ENCODE assay signal across 2 cellular contexts in the genomic region with DNA sequence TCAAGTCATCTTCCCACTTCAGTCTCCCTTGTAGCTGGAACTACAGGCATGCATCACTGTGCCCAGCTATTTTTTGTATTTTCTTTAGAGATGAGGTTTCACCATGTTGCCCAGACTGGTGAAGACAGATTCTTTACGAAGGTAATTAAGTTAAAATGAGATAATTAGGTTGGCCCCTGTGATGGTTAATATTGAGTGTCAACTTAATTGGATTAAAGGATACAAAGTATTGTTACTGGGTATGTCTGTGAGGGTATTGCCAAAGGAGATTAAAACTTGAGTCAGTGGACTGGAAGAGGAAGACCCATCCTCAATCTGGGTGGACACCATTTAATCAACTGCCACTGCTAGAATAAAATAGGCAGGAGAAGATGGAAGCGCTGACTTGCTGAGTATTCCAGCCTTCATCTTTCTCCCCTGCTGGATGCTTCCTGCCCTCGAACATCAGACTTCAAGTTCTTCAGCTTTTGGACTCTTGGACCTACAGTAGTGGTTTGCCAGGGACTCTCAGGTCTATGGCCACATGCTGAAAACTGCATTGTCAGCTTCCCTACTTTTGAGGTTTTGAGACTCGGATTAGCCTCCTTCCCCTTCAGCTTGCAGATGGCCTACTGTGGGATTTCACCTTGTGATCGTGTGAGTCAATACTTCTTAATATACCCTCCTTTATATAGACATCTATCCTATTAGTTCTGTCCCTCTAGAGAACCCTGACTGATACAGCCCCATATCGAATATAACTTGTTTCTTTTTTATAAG.
TF ChIP-seq lines count a peak whose summit lies in the region.

No MANE protein-coding gene starts in this region.

TF ChIP-seq in SK-N-SH treated with all-trans-retinoic acid at 6 μM for 48 hours, 23 proteins besides CTCF, POLR2A, EP300 and RAD21 (continued from another document):
- TF ChIP-seq, protein P1, sequence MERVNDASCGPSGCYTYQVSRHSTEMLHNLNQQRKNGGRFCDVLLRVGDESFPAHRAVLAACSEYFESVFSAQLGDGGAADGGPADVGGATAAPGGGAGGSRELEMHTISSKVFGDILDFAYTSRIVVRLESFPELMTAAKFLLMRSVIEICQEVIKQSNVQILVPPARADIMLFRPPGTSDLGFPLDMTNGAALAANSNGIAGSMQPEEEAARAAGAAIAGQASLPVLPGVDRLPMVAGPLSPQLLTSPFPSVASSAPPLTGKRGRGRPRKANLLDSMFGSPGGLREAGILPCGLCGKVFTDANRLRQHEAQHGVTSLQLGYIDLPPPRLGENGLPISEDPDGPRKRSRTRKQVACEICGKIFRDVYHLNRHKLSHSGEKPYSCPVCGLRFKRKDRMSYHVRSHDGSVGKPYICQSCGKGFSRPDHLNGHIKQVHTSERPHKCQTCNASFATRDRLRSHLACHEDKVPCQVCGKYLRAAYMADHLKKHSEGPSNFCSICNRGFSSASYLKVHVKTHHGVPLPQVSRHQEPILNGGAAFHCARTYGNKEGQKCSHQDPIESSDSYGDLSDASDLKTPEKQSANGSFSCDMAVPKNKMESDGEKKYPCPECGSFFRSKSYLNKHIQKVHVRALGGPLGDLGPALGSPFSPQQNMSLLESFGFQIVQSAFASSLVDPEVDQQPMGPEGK (CRISPR knock-in tag; IDR thresholded peaks at IDR 0.05; ENCODE audit: borderline replicate concordance) = no peak
- TF ChIP-seq TOX (CRISPR knock-in tag; IDR thresholded peaks at IDR 0.05; ENCODE audit: borderline replicate concordance) (no peak), ZC3H10 (CRISPR knock-in tag; IDR thresholded peaks at IDR 0.05) (no peak), ZNF8 (CRISPR knock-in tag; IDR thresholded peaks at IDR 0.05) (no peak), ZNF70 (CRISPR knock-in tag; IDR thresholded peaks at IDR 0.05) (peak; percentile 79), TCF4 (CRISPR knock-in tag; IDR thresholded peaks at IDR 0.05; ENCODE audit: borderline replicate concordance) (peak; percentile 20; the same call in 1 of the 2 replicates), ISL1 (CRISPR knock-in tag; IDR thresholded peaks at IDR 0.05) (peak; percentile 65), ZNF565 (CRISPR knock-in tag; conservative IDR thresholded peaks at IDR 0.05; ENCODE audit: low read depth) (no peak), ARNTL (CRISPR knock-in tag; IDR thresholded peaks at IDR 0.05; ENCODE audit: borderline replicate concordance, low read depth) (no peak), SNAI2 (CRISPR knock-in tag; IDR thresholded peaks at IDR 0.05) (no peak), ZFP30 (CRISPR knock-in tag; IDR thresholded peaks at IDR 0.05) (no peak), ZFP3 (CRISPR knock-in tag; IDR thresholded peaks at IDR 0.05) (no peak)
- TF ChIP-seq, protein P2, sequence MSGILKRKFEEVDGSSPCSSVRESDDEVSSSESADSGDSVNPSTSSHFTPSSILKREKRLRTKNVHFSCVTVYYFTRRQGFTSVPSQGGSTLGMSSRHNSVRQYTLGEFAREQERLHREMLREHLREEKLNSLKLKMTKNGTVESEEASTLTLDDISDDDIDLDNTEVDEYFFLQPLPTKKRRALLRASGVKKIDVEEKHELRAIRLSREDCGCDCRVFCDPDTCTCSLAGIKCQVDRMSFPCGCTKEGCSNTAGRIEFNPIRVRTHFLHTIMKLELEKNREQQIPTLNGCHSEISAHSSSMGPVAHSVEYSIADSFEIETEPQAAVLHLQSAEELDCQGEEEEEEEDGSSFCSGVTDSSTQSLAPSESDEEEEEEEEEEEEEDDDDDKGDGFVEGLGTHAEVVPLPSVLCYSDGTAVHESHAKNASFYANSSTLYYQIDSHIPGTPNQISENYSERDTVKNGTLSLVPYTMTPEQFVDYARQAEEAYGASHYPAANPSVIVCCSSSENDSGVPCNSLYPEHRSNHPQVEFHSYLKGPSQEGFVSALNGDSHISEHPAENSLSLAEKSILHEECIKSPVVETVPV (CRISPR knock-in tag; IDR thresholded peaks at IDR 0.05) = no peak
- TF ChIP-seq, protein P3, sequence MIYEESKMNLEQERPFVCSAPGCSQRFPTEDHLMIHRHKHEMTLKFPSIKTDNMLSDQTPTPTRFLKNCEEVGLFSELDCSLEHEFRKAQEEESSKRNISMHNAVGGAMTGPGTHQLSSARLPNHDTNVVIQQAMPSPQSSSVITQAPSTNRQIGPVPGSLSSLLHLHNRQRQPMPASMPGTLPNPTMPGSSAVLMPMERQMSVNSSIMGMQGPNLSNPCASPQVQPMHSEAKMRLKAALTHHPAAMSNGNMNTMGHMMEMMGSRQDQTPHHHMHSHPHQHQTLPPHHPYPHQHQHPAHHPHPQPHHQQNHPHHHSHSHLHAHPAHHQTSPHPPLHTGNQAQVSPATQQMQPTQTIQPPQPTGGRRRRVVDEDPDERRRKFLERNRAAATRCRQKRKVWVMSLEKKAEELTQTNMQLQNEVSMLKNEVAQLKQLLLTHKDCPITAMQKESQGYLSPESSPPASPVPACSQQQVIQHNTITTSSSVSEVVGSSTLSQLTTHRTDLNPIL (CRISPR knock-in tag; IDR thresholded peaks at IDR 0.05; ENCODE audit: low read depth) = 0 out of 2 replicates have a peak, but pooled peaks have one; percentile 31

TF ChIP-seq in SK-N-SH, 30 proteins besides CTCF, POLR2A, EP300 and RAD21 (continued from another document):
- TF ChIP-seq, protein P4, sequence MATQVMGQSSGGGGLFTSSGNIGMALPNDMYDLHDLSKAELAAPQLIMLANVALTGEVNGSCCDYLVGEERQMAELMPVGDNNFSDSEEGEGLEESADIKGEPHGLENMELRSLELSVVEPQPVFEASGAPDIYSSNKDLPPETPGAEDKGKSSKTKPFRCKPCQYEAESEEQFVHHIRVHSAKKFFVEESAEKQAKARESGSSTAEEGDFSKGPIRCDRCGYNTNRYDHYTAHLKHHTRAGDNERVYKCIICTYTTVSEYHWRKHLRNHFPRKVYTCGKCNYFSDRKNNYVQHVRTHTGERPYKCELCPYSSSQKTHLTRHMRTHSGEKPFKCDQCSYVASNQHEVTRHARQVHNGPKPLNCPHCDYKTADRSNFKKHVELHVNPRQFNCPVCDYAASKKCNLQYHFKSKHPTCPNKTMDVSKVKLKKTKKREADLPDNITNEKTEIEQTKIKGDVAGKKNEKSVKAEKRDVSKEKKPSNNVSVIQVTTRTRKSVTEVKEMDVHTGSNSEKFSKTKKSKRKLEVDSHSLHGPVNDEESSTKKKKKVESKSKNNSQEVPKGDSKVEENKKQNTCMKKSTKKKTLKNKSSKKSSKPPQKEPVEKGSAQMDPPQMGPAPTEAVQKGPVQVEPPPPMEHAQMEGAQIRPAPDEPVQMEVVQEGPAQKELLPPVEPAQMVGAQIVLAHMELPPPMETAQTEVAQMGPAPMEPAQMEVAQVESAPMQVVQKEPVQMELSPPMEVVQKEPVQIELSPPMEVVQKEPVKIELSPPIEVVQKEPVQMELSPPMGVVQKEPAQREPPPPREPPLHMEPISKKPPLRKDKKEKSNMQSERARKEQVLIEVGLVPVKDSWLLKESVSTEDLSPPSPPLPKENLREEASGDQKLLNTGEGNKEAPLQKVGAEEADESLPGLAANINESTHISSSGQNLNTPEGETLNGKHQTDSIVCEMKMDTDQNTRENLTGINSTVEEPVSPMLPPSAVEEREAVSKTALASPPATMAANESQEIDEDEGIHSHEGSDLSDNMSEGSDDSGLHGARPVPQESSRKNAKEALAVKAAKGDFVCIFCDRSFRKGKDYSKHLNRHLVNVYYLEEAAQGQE (IDR thresholded peaks at IDR 0.05; ENCODE audit: low read depth, low read length) = no peak
- TF ChIP-seq, protein P5, sequence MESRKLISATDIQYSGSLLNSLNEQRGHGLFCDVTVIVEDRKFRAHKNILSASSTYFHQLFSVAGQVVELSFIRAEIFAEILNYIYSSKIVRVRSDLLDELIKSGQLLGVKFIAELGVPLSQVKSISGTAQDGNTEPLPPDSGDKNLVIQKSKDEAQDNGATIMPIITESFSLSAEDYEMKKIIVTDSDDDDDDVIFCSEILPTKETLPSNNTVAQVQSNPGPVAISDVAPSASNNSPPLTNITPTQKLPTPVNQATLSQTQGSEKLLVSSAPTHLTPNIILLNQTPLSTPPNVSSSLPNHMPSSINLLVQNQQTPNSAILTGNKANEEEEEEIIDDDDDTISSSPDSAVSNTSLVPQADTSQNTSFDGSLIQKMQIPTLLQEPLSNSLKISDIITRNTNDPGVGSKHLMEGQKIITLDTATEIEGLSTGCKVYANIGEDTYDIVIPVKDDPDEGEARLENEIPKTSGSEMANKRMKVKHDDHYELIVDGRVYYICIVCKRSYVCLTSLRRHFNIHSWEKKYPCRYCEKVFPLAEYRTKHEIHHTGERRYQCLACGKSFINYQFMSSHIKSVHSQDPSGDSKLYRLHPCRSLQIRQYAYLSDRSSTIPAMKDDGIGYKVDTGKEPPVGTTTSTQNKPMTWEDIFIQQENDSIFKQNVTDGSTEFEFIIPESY (IDR thresholded peaks at IDR 0.05; ENCODE audit: borderline replicate concordance, low read depth) = no peak
- TF ChIP-seq, protein P6, sequence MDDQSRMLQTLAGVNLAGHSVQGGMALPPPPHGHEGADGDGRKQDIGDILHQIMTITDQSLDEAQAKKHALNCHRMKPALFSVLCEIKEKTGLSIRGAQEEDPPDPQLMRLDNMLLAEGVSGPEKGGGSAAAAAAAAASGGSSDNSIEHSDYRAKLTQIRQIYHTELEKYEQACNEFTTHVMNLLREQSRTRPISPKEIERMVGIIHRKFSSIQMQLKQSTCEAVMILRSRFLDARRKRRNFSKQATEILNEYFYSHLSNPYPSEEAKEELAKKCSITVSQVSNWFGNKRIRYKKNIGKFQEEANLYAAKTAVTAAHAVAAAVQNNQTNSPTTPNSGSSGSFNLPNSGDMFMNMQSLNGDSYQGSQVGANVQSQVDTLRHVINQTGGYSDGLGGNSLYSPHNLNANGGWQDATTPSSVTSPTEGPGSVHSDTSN (IDR thresholded peaks at IDR 0.05) = no peak
- TF ChIP-seq TEAD4 (IDR thresholded peaks at IDR 0.05; ENCODE audit: borderline replicate concordance, insufficient read depth) (no peak), POLR2AphosphoS5 (IDR thresholded peaks at IDR 0.05; ENCODE audit: low read depth, low read length) (no peak), FOXJ3 (CRISPR knock-in tag; IDR thresholded peaks at IDR 0.05) (no peak), SIN3A (IDR thresholded peaks at IDR 0.05; ENCODE audit: borderline replicate concordance, low read depth, low read length) (no peak)
